ENCODE assay signal across 15 cellular contexts in the genomic region with DNA sequence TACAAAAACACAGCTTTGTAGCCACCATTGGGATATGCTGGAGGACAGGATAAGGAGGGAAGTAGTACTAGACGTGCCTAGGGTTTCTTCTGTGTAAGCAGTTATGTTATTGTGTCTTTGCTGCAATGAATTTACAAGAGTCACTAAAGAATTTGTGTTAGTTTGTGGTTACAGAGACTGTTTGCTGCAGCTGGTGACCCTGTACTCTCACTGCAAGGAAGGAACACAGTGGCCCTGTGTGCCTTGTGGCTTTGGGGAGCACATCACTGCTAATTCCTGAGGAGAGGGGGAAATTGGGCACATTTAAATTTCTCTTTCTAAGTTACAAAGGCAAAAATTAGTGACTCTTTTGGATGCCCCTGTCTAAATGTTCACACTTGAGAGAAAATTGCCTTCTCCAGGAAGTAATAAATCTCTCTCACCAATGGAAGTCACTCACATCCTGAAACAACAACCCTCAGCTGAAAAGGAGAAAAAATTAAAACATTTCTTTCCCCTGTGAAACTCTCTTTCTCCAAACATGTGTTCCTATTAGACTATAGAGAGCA.
"Had no signal": no experiment of that assay in that cellular context is flagged by ENCODE, and none has a peak within 500 bp of the region (broad histone marks: within the 10 kb centered on the region; RNA-seq: fewer than 3 reads in every experiment).

No MANE protein-coding gene starts in this region.

- ATAC-seq: activated CD8-positive, alpha-beta memory T cell treated with anti-CD3 and anti-CD28 coated beads, Interleukin-2, amount 10 ng/mL, durations not matched to agents 7 days and 5 days; esophagus mucosa; left lung; natural killer cell had no signal

- DNase-seq: activated CD4-positive, alpha-beta T cell treated with anti-CD3 and anti-CD28 coated beads for 1 hour; activated CD4-positive, alpha-beta T cell treated with anti-CD3 and anti-CD28 coated beads, Interleukin-2, amount 50 U/mL, for 48 hours; activated CD8-positive, alpha-beta memory T cell treated with anti-CD3 and anti-CD28 coated beads, Interleukin-2, amount 10 ng/mL, durations not matched to agents 7 days and 5 days; activated T-cell treated with anti-CD3 and anti-CD28 coated beads, Interleukin-2, amount 50 U/mL, for 1 hour; adrenal gland; colonic mucosa; left lung; mammary epithelial cell; natural killer cell; retina; stimulated activated CD4-positive, alpha-beta T cell treated with anti-CD3 and anti-CD28 coated beads, Interleukin-4, amount 100 ng/mL, for 24 hours; stimulated activated naive CD4-positive, alpha-beta T cell; T1000; tibial artery had no signal
